ENCODE assay signal across 1 cellular context in the genomic region with DNA sequence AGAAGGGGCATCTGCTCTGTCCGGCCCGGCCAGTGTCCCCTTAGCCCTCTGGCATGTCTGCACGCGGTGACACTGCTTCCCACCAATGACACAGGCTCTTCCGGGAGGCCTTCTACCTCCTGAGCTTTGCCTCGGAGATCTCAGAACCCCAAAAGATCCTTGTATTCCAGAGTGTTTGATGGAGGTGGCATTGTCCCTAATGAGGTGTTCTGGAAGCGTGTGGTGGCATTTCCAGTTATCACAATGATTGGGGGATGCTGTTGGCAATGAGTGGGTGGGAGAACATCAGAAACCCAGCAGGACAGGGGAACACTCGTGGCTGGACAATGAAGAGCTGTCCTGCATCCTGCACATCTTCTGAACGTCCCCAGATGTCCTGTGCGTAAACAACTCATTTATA.
TF ChIP-seq lines count a peak whose summit lies in the region.

No MANE protein-coding gene starts in this region.

TF ChIP-seq in K562, 482 proteins besides CTCF, POLR2A, EP300 and RAD21 (continued from another document):
- TF ChIP-seq, protein P1, sequence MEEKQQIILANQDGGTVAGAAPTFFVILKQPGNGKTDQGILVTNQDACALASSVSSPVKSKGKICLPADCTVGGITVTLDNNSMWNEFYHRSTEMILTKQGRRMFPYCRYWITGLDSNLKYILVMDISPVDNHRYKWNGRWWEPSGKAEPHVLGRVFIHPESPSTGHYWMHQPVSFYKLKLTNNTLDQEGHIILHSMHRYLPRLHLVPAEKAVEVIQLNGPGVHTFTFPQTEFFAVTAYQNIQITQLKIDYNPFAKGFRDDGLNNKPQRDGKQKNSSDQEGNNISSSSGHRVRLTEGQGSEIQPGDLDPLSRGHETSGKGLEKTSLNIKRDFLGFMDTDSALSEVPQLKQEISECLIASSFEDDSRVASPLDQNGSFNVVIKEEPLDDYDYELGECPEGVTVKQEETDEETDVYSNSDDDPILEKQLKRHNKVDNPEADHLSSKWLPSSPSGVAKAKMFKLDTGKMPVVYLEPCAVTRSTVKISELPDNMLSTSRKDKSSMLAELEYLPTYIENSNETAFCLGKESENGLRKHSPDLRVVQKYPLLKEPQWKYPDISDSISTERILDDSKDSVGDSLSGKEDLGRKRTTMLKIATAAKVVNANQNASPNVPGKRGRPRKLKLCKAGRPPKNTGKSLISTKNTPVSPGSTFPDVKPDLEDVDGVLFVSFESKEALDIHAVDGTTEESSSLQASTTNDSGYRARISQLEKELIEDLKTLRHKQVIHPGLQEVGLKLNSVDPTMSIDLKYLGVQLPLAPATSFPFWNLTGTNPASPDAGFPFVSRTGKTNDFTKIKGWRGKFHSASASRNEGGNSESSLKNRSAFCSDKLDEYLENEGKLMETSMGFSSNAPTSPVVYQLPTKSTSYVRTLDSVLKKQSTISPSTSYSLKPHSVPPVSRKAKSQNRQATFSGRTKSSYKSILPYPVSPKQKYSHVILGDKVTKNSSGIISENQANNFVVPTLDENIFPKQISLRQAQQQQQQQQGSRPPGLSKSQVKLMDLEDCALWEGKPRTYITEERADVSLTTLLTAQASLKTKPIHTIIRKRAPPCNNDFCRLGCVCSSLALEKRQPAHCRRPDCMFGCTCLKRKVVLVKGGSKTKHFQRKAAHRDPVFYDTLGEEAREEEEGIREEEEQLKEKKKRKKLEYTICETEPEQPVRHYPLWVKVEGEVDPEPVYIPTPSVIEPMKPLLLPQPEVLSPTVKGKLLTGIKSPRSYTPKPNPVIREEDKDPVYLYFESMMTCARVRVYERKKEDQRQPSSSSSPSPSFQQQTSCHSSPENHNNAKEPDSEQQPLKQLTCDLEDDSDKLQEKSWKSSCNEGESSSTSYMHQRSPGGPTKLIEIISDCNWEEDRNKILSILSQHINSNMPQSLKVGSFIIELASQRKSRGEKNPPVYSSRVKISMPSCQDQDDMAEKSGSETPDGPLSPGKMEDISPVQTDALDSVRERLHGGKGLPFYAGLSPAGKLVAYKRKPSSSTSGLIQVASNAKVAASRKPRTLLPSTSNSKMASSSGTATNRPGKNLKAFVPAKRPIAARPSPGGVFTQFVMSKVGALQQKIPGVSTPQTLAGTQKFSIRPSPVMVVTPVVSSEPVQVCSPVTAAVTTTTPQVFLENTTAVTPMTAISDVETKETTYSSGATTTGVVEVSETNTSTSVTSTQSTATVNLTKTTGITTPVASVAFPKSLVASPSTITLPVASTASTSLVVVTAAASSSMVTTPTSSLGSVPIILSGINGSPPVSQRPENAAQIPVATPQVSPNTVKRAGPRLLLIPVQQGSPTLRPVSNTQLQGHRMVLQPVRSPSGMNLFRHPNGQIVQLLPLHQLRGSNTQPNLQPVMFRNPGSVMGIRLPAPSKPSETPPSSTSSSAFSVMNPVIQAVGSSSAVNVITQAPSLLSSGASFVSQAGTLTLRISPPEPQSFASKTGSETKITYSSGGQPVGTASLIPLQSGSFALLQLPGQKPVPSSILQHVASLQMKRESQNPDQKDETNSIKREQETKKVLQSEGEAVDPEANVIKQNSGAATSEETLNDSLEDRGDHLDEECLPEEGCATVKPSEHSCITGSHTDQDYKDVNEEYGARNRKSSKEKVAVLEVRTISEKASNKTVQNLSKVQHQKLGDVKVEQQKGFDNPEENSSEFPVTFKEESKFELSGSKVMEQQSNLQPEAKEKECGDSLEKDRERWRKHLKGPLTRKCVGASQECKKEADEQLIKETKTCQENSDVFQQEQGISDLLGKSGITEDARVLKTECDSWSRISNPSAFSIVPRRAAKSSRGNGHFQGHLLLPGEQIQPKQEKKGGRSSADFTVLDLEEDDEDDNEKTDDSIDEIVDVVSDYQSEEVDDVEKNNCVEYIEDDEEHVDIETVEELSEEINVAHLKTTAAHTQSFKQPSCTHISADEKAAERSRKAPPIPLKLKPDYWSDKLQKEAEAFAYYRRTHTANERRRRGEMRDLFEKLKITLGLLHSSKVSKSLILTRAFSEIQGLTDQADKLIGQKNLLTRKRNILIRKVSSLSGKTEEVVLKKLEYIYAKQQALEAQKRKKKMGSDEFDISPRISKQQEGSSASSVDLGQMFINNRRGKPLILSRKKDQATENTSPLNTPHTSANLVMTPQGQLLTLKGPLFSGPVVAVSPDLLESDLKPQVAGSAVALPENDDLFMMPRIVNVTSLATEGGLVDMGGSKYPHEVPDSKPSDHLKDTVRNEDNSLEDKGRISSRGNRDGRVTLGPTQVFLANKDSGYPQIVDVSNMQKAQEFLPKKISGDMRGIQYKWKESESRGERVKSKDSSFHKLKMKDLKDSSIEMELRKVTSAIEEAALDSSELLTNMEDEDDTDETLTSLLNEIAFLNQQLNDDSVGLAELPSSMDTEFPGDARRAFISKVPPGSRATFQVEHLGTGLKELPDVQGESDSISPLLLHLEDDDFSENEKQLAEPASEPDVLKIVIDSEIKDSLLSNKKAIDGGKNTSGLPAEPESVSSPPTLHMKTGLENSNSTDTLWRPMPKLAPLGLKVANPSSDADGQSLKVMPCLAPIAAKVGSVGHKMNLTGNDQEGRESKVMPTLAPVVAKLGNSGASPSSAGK (IDR thresholded peaks at IDR 0.05) = peak; percentile 36; the same call in 1 of the 2 replicates
- TF ChIP-seq ZNF584 (CRISPR knock-in tag; IDR thresholded peaks at IDR 0.05; ENCODE audit: low read depth) (peak; percentile 27; the same call in 1 of the 2 replicates), L3MBTL2 (IDR thresholded peaks at IDR 0.05) (peak; percentile 48; the same call in 1 of the 2 replicates), ZNF175 (CRISPR knock-in tag; IDR thresholded peaks at IDR 0.05; ENCODE audit: low read depth) (peak; percentile 70; the same call in 1 of the 2 replicates), ZNF589 (CRISPR knock-in tag; IDR thresholded peaks at IDR 0.05; ENCODE audit: low read depth) (peak; percentile 83), ZNF354B (CRISPR knock-in tag; IDR thresholded peaks at IDR 0.05) (no peak), ZBTB17 (CRISPR knock-in tag; IDR thresholded peaks at IDR 0.05) (no peak)
- TF ChIP-seq, protein P2, sequence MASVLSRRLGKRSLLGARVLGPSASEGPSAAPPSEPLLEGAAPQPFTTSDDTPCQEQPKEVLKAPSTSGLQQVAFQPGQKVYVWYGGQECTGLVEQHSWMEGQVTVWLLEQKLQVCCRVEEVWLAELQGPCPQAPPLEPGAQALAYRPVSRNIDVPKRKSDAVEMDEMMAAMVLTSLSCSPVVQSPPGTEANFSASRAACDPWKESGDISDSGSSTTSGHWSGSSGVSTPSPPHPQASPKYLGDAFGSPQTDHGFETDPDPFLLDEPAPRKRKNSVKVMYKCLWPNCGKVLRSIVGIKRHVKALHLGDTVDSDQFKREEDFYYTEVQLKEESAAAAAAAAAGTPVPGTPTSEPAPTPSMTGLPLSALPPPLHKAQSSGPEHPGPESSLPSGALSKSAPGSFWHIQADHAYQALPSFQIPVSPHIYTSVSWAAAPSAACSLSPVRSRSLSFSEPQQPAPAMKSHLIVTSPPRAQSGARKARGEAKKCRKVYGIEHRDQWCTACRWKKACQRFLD (CRISPR knock-in tag; IDR thresholded peaks at IDR 0.05) = peak; percentile 69; the same call in 1 of the 2 replicates
